In the genomic region with DNA sequence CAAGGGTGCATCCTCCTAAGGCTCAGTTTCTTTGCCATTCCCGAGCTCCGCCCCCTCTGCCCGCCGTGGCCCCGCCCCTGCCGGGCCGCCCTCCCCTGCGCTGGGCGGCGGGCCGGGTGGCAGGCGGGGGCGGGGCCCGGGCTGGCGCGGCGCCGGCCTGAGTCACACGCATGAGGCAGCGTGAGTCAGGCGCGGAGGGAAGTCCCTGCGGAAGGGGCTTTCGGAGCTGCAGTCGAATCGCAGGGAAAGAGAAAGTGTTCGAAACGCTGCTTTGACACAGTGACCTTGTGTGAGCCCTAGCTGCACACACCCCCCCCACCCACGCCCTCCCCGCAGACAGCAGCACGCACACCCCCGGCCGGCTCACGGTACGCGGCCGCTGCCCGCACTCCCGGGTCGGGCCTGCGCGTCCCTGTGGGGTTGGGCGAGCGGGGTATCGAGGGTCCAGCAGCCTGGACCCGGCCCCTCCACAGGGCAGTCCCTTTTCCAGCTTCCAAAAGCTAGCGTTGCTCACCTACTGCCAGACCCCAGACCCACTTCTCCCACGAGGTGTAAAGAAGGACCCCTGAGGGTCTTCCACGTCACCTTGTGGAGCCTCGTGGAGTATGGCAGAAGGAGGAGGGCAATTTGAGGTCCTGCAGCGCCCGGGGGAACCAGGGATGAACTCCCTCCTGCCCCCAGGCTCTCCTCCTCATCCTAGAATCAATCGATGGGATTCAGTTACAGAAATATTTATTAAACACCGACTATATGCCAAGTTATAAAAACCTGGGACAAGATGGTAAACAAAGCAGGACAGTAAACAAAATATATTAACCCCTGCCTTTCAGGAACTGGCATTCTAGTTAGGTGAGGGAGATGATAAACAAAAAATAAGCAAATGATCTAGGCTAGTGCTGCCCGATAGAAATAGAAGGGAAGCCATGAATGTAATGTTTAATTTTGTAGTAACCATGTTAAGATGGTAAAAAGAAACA, we compare ENCODE assay signal across 8 cellular contexts. TPM values are rescaled to one million over a fixed set of nuclear protein-coding genes. Genes with fewer than 3 reads are reported as not detected.
A peak's percentile ranks its signal among the peaks of the same experiment; 100 is the strongest.
DNase-seq lines count a peak whose midpoint lies in the region; FAIRE-seq and TF ChIP-seq lines count a peak whose summit lies in the region.

No MANE protein-coding gene starts in this region.

- WGBS in H9 (ENCODE audit: extremely low coverage, insufficient read length, low lambda C conversion rate), result no CpG with 5 or more reads among the region's 55 CpGs

- H3K27ac ChIP-seq in H9 (ENCODE audit: insufficient read length, low read depth, low read length) (peak overlapping the region; percentile 12), SJCRH30 (peak overlapping the region; percentile 67), neutrophil (peak overlapping the region; percentile 96), substantia nigra (ENCODE audit: low read depth, low read length, poor library complexity, severe bottlenecking) (peak overlapping the region; percentile 88)

- peak overlapping the region; percentile 15 for H2BK12ac ChIP-seq in H9 (ENCODE audit: insufficient read length, low read depth, low read length)

- no peak overlapping the region for H3T11ph ChIP-seq in H9 (ENCODE audit: low read length)

- H3K4me2 ChIP-seq in H9 (ENCODE audit: insufficient read depth, insufficient read length, low read length), result peak overlapping the region; percentile 27

- H3K9me3 Mint-ChIP-seq in H9, result no peaks in the 10 kb centered on the region

- H3K27me3 Mint-ChIP-seq in H9 (ENCODE audit: low read depth), result peaks cover 2% of the 10 kb centered on the region

- H2AK5ac ChIP-seq in H9 (ENCODE audit: insufficient read length, low read length), result no peak overlapping the region

- TF ChIP-seq CTCF in H9 (conservative IDR thresholded peaks at IDR 0.05), result no peak
- peak; percentile 16 for TF ChIP-seq CTCF in neutrophil (IDR thresholded peaks at IDR 0.05)

- peak overlapping the region; percentile 57 to 74 for H3K4me3 Mint-ChIP-seq in H9

- no peak overlapping the region for H3K23ac ChIP-seq in H9 (ENCODE audit: insufficient read length, low read depth, low read length)

- no peak overlapping the region for H4K8ac ChIP-seq in H9 (replicated peaks; ENCODE audit: insufficient read length, low read depth, low read length)

- peak overlapping the region; percentile 74; the same call in 1 of the 2 replicates for H3K14ac ChIP-seq in H9 (ENCODE audit: insufficient read depth, low read length)

- peak overlapping the region; percentile 22 for H3K18ac ChIP-seq in H9 (ENCODE audit: insufficient read length, low read depth, low read length)

- H3K27ac Mint-ChIP-seq in H9, result peak overlapping the region; percentile 93 to 97 (median 96); a peak in 6 of 7 replicates

- H3K9ac ChIP-seq in ES-I3 (ENCODE audit: low read depth, low read length), result peak overlapping the region; percentile 62
- H3K9ac ChIP-seq in H9 (ENCODE audit: extremely low read depth, insufficient read length, low read length), result peak overlapping the region; percentile 20

- no peaks in the 10 kb centered on the region for H3K23me2 ChIP-seq in H9 (ENCODE audit: insufficient read length, low read depth, low read length, poor library complexity, severe bottlenecking)

- no peaks in the 10 kb centered on the region for H3K79me2 ChIP-seq in H9 (ENCODE audit: insufficient read depth, low read length)

- no peak overlapping the region for H4K5ac ChIP-seq in H9 (ENCODE audit: insufficient read length, low read depth, low read length)

- no peak overlapping the region for H3K4ac ChIP-seq in H9 (ENCODE audit: low read depth, low read length)

- no peaks in the 10 kb centered on the region for H3K36me3 ChIP-seq in ES-I3 (ENCODE audit: insufficient read depth, low read length)
- no peaks in the 10 kb centered on the region for H3K36me3 ChIP-seq in SJCRH30
- H3K36me3 ChIP-seq in neutrophil, result no peaks in the 10 kb centered on the region

- H3K27me3 ChIP-seq in H9 (ENCODE audit: insufficient read depth, low read length), result no peaks in the 10 kb centered on the region
- H3K27me3 ChIP-seq in SJCRH30, result no peaks in the 10 kb centered on the region
- H3K27me3 ChIP-seq in neutrophil, result no peaks in the 10 kb centered on the region

- H2BK15ac ChIP-seq in H9 (ENCODE audit: low read depth, low read length), result no peak overlapping the region

- H4K20me1 ChIP-seq in H9 (ENCODE audit: control insufficient read depth, insufficient read depth, insufficient read length), result no peaks in the 10 kb centered on the region

- H3K4me1 ChIP-seq in ES-I3 (ENCODE audit: insufficient read depth, low read length), result peaks cover 34% of the 10 kb centered on the region
- H3K4me1 ChIP-seq in H9 (ENCODE audit: insufficient read depth, low read length), result peaks cover 15% of the 10 kb centered on the region; the same call in 1 of the 2 replicates
- peaks cover 15% of the 10 kb centered on the region; the same call in 1 of the 2 replicates for H3K4me1 ChIP-seq in SJCRH30
- peaks cover 11 to 21% of the 10 kb centered on the region in 2 experiments for H3K4me1 ChIP-seq in neutrophil (ENCODE audit: control insufficient read depth in 1 of 2, insufficient read depth in 1 of 2, low read depth in 1 of 2, low read length in 1 of 2)

- H3K4me3 ChIP-seq in SJCRH30 (peak overlapping the region; percentile 77), neutrophil (ENCODE audit: low read depth in 1 of 2, low read length in 1 of 2) (peak overlapping the region; percentile 63 to 78)

- H2AFZ ChIP-seq in H9 (ENCODE audit: low read length), result no peak overlapping the region

- no peak overlapping the region for H2BK5ac ChIP-seq in H9 (ENCODE audit: insufficient read length, low read length)

- no peaks in the 10 kb centered on the region for H3K79me1 ChIP-seq in H9 (ENCODE audit: insufficient read depth, low read depth, low read length, poor library complexity, severe bottlenecking)

- no peak overlapping the region for H2BK20ac ChIP-seq in H9 (ENCODE audit: low read depth, low read length, poor library complexity, severe bottlenecking)

- no peak overlapping the region for H2BK120ac ChIP-seq in H9 (ENCODE audit: low read depth, low read length, poor library complexity, severe bottlenecking)

- no peak for FAIRE-seq in frontal cortex (lab: Jason Lieb, UNC)

- H3K36me3 Mint-ChIP-seq in H9 (ENCODE audit: insufficient read depth in 1 of 3, low read depth in 3 of 3), result no peaks in the 10 kb centered on the region

- peak; percentile 91 for DNase-seq in H9
- peak; percentile 96 for DNase-seq in M059J (ENCODE audit: low read depth)
- peak; percentile 88 to 91 for DNase-seq in SJCRH30
- DNase-seq in activated naive CD4-positive, alpha-beta T cell treated with Interleukin-2 at 50 U/mL for 16 hours, result peak; percentile 94
- DNase-seq in frontal cortex (ENCODE audit: low spot score in 2 of 2), result peak; percentile 96 to 98
- peak; percentile 36 to 94 (median 81) for DNase-seq in substantia nigra (lab: John Stamatoyannopoulos, UW)

- peaks cover 40 to 41% of the 10 kb centered on the region in 2 experiments for H3K4me1 Mint-ChIP-seq in H9

- H3K56ac ChIP-seq in H9 (ENCODE audit: insufficient read length, low read depth, low read length), result no peak overlapping the region

- no peak overlapping the region for H4K91ac ChIP-seq in H9 (ENCODE audit: insufficient read length, low read depth, low read length)

- no peaks in the 10 kb centered on the region for H3K9me3 ChIP-seq in ES-I3 (ENCODE audit: control insufficient read depth, insufficient read depth, low read length)
- no peaks in the 10 kb centered on the region for H3K9me3 ChIP-seq in H9 (ENCODE audit: control insufficient read depth, low read depth, low read length)
- H3K9me3 ChIP-seq in SJCRH30 (replicated peaks), result no peaks in the 10 kb centered on the region
- no peaks in the 10 kb centered on the region for H3K9me3 ChIP-seq in neutrophil

RNA-seq across cellular contexts. Expression of a gene that starts 12.4 kb away (rescaled TPM):
- total RNA-seq in H9 (2021) (2,116 and 2,191 TPM in 2 replicates), frontal cortex (24.5 TPM)
- 124 and 169 TPM in 2 replicates for total RNA-seq in M059J (2014; rRNA removed; shearing (Covaris generic))
- 126 and 129 TPM in 2 replicates for total RNA-seq in SJCRH30 (2014; rRNA removed; shearing (Covaris generic))

RNA-seq across cellular contexts. Expression of a gene that starts 24.6 kb away (rescaled TPM):
- total RNA-seq in H9 (2021), result 5.1 and 5.4 TPM in 2 replicates
- 50.5 and 73.3 TPM in 2 replicates for total RNA-seq in M059J (2014; rRNA removed; shearing (Covaris generic))
- 3.1 and 3.2 TPM in 2 replicates for total RNA-seq in SJCRH30 (2014; rRNA removed; shearing (Covaris generic))
- total RNA-seq in frontal cortex, result 23.2 TPM

Comparison
In these comparisons a context has a peak if more than half of its experiments do, and no peak if none do; other contexts are left out.
1. Peak in every context shown above with its lines: DNase-seq, H3K4me3 ChIP-seq and H3K27ac ChIP-seq.
2. H3K27ac ChIP-seq: peak in every context shown above with its lines; median percentile 96 in neutrophil; 88 in substantia nigra; 67 in SJCRH30; 12 in H9.
3. RNA of a gene that starts 12.4 kb away (total RNA-seq): 2,116 to 2,191 TPM in H9; 124 to 169 TPM in M059J, 126 to 129 TPM in SJCRH30 and 24.5 TPM in frontal cortex (single experiment); every median in the first group is over 10 times any median in the second.